Comparison of ENCODE assay signal across 8 cellular contexts in the genomic region with DNA sequence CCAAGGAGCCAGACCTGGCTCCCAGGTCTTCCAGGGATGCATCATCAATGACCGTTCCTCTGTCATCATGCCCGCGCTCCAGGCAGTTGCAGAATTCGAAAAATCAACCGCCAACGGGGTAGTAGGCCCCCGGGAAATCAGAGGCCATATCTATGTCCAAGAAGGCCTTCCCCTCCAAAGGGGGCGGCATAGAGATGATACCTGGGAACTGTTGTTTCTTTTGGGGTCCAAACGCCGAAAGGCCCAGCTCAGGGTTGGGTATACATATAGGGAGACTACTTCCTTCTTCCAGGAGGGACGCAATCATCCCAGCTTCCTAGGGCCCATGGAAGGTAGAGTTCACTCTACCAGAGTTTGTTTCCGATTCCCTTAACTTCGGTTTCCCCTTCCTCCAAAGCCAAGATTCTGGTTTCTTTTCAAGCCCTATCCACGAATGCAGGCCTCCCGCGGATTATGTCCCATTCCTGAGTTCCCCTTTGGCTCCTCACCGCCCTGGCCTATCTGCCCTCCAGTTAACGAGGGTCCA. TPM values are rescaled to one million over a fixed set of nuclear protein-coding genes. Genes with fewer than 3 reads are reported as not detected.
DNase-seq lines count a peak whose midpoint lies in the region; ATAC-seq lines count a peak whose summit lies in the region.

No MANE protein-coding gene starts in this region.

- no peak for ATAC-seq in effector memory CD8-positive, alpha-beta T cell (replicated peaks)
- ATAC-seq in HG02970 (IDR thresholded peaks at IDR 0.05; ENCODE audit: low FRiP score, unreplicated experiment): no peak
- ATAC-seq in GM19455 (IDR thresholded peaks at IDR 0.05; ENCODE audit: unreplicated experiment): no peak
- ATAC-seq in GM19452 (IDR thresholded peaks at IDR 0.05; ENCODE audit: unreplicated experiment): no peak

- peaks cover 3% of the 10 kb centered on the region for H3K27me3 Mint-ChIP-seq in activated naive CD4-positive, alpha-beta T cell treated with anti-CD3 and anti-CD28 coated beads, Interleukin-2, amount 10 ng/mL, durations not matched to agents 7 days and 5 days
- H3K27me3 Mint-ChIP-seq in effector memory CD8-positive, alpha-beta T cell: no peaks in the 10 kb centered on the region

- H3K4me3 Mint-ChIP-seq in activated naive CD4-positive, alpha-beta T cell treated with anti-CD3 and anti-CD28 coated beads, Interleukin-2, amount 10 ng/mL, durations not matched to agents 7 days and 5 days: peak overlapping the region; percentile 96
- peak overlapping the region; percentile 89 to 99 for H3K4me3 Mint-ChIP-seq in effector memory CD8-positive, alpha-beta T cell

- H3K36me3 ChIP-seq in muscle layer of colon (ENCODE audit: insufficient read depth, low read length): peaks cover 23% of the 10 kb centered on the region

- CTCF ChIA-PET in activated naive CD4-positive, alpha-beta T cell treated with anti-CD3 and anti-CD28 coated beads, Interleukin-2, amount 10 ng/mL, durations not matched to agents 7 days and 5 days (lab: Charles Lee): no interaction called here

- H3K9me3 Mint-ChIP-seq in activated naive CD4-positive, alpha-beta T cell treated with anti-CD3 and anti-CD28 coated beads, Interleukin-2, amount 10 ng/mL, durations not matched to agents 7 days and 5 days: no peaks in the 10 kb centered on the region
- no peaks in the 10 kb centered on the region for H3K9me3 Mint-ChIP-seq in effector memory CD8-positive, alpha-beta T cell

- H3K9ac ChIP-seq in muscle layer of colon (ENCODE audit: low read length): peak overlapping the region; percentile 94

- H3K27me3 ChIP-seq in muscle layer of colon (ENCODE audit: control insufficient read depth in 1 of 2, insufficient read depth in 2 of 2, low read length in 2 of 2): no peaks in the 10 kb centered on the region

- peaks cover 46% of the 10 kb centered on the region for H3K4me1 Mint-ChIP-seq in activated naive CD4-positive, alpha-beta T cell treated with anti-CD3 and anti-CD28 coated beads, Interleukin-2, amount 10 ng/mL, durations not matched to agents 7 days and 5 days
- peaks cover 54 to 58% of the 10 kb centered on the region in 2 donors for H3K4me1 Mint-ChIP-seq in effector memory CD8-positive, alpha-beta T cell (ENCODE audit: low read depth in 2 of 2)

- H3K36me3 Mint-ChIP-seq in activated naive CD4-positive, alpha-beta T cell treated with anti-CD3 and anti-CD28 coated beads, Interleukin-2, amount 10 ng/mL, durations not matched to agents 7 days and 5 days: peaks cover 37% of the 10 kb centered on the region
- H3K36me3 Mint-ChIP-seq in effector memory CD8-positive, alpha-beta T cell (ENCODE audit: insufficient read depth): peaks cover 32% of the 10 kb centered on the region

- peak overlapping the region; percentile 91 to 97 for H3K4me3 ChIP-seq in muscle layer of colon (ENCODE audit: low read depth in 1 of 2, low read length in 2 of 2)

- H3K9me3 ChIP-seq in muscle layer of colon (ENCODE audit: low read length): no peaks in the 10 kb centered on the region

- peak overlapping the region; percentile 96 for H3K27ac Mint-ChIP-seq in activated naive CD4-positive, alpha-beta T cell treated with anti-CD3 and anti-CD28 coated beads, Interleukin-2, amount 10 ng/mL, durations not matched to agents 7 days and 5 days
- H3K27ac Mint-ChIP-seq in effector memory CD8-positive, alpha-beta T cell: peak overlapping the region; percentile 98 to 99

- peak overlapping the region; percentile 97 for H3K27ac ChIP-seq in muscle layer of colon (ENCODE audit: low read depth, low read length)

- peak; percentile 25 for DNase-seq in activated naive CD4-positive, alpha-beta T cell treated with anti-CD3 and anti-CD28 coated beads, Interleukin-2, amount 10 ng/mL, durations not matched to agents 7 days and 5 days
- DNase-seq in activated naive CD4-positive, alpha-beta T cell (lab: John Stamatoyannopoulos, UW): no peak
- peak; percentile 21 for DNase-seq in RPMI7951 (ENCODE audit: low read depth)
- DNase-seq in effector memory CD8-positive, alpha-beta T cell: peak in 1 of 3 experiments; percentile 7

- H3K4me1 ChIP-seq in muscle layer of colon (ENCODE audit: insufficient read depth, low read length): peaks cover 37% of the 10 kb centered on the region

RNA-seq across cellular contexts. Expression of gene DCAF12, which starts 0.8 kb away (rescaled TPM):
- total RNA-seq in RPMI7951 (2014; rRNA removed; shearing (Covaris generic)): 20.0 and 21.5 TPM in 2 replicates

RNA-seq across cellular contexts. Expression of gene UBAP1, which starts 53.1 kb away (rescaled TPM):
- total RNA-seq in RPMI7951 (2014; rRNA removed; shearing (Covaris generic)): 23.0 and 24.0 TPM in 2 replicates

Comparison
In these comparisons a context has a peak if more than half of its experiments do, and no peak if none do; other contexts are left out.
1. DNase-seq: peak in activated naive CD4-positive, alpha-beta T cell treated with anti-CD3 and anti-CD28 coated beads, Interleukin-2, amount 10 ng/mL, durations not matched to agents 7 days and 5 days (single experiment) and RPMI7951 (single experiment); none in activated naive CD4-positive, alpha-beta T cell (0 of 4).